Comparison of ENCODE assay signal across 27 cellular contexts in the genomic region with DNA sequence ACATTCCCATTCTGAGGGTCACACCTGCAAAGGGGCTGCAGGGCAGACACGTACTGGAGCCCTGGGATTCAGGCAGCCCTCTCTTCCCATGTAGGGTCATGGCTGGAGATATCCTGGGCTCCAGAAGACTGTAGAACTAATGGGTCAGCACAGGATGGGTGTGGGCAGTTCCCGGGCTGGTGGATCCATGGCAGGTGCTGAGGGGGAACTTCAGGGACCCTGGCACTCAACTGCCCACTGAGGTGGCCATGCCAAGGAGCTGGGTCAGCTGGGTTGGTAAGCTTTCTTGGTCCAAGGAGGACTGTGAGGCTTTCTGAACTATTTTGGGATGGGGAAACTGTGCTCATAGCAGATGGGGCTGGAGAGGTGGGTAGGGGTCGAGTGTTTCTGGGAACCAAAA.
"Had no signal": no experiment of that assay in that cellular context is flagged by ENCODE, and none has a peak within 500 bp of the region (broad histone marks: within the 10 kb centered on the region; RNA-seq: fewer than 3 reads in every experiment).

No MANE protein-coding gene starts in this region.

- H3K9me3 ChIP-seq: colonic mucosa, gastrocnemius medialis, lower lobe of right lung, mucosa of descending colon, ovary, thyroid gland had no signal

- H3K4me3 Mint-ChIP-seq: central memory CD8-positive, alpha-beta T cell; dendritic cell treated with granulocyte-macrophage colony-stimulating factor and Interleukin-4, amounts not matched to agents 40 ng/mL and 50 ng/mL, for 4 days; endodermal cell; memory B cell; mesothelial cell of epicardium; naive B cell; nephron progenitor cell; stimulated activated effector memory CD8-positive, alpha-beta T cell treated with anti-CD3 and anti-CD28 coated beads, Interleukin-12 subunit alpha, Interleukin-12 subunit beta, amount 100 ng/mL, for 72 hours had no signal

- H3K27me3 ChIP-seq: colonic mucosa, gastrocnemius medialis, ovary, thyroid gland had no signal

- ATAC-seq: esophagus mucosa; gastrocnemius medialis; left colon; left ventricle myocardium superior; mucosa of descending colon; stimulated activated effector memory CD8-positive, alpha-beta T cell treated with anti-CD3 and anti-CD28 coated beads, Interleukin-12 subunit alpha, Interleukin-12 subunit beta, amount 100 ng/mL, for 72 hours had no signal

- H3K27me3 Mint-ChIP-seq: memory B cell had no signal

- H3K27ac Mint-ChIP-seq: dendritic cell treated with granulocyte-macrophage colony-stimulating factor and Interleukin-4, amounts not matched to agents 40 ng/mL and 50 ng/mL, for 4 days; endodermal cell; memory B cell; mesothelial cell of epicardium; stimulated activated effector memory CD8-positive, alpha-beta T cell treated with anti-CD3 and anti-CD28 coated beads, Interleukin-12 subunit alpha, Interleukin-12 subunit beta, amount 100 ng/mL, for 72 hours had no signal

- H3K36me3 Mint-ChIP-seq: memory B cell; mesothelial cell of epicardium; stimulated activated effector memory CD8-positive, alpha-beta T cell treated with anti-CD3 and anti-CD28 coated beads, Interleukin-12 subunit alpha, Interleukin-12 subunit beta, amount 100 ng/mL, for 72 hours had no signal

- H3K4me1 Mint-ChIP-seq: central memory CD8-positive, alpha-beta T cell; memory B cell; naive B cell; nephron progenitor cell; stimulated activated effector memory CD8-positive, alpha-beta T cell treated with anti-CD3 and anti-CD28 coated beads, Interleukin-12 subunit alpha, Interleukin-12 subunit beta, amount 100 ng/mL, for 72 hours had no signal

- H3K36me3 ChIP-seq: colonic mucosa, gastrocnemius medialis, lower lobe of right lung, ovary, stomach, thyroid gland had no signal

- DNase-seq: effector CD8-positive, alpha-beta T cell; endodermal cell; foreskin fibroblast; gastrocnemius medialis; left colon; left ventricle myocardium superior; lower lobe of right lung; mucosa of descending colon; naive B cell; nephron progenitor cell; occipital lobe; ovary; stimulated activated CD4-positive, alpha-beta T cell treated with anti-CD3 and anti-CD28 coated beads, Interleukin-12 subunit alpha, Interleukin-12 subunit beta, amount 100 ng/mL, for 4 hours; stimulated activated CD4-positive, alpha-beta T cell treated with anti-CD3 and anti-CD28 coated beads, Interleukin-1b, Interleukin-23, amount 100 ng/mL, for 48 hours; stimulated activated CD4-positive, alpha-beta T cell treated with anti-CD3 and anti-CD28 coated beads, Interleukin-4, amount 100 ng/mL, for 1 hour; stimulated activated naive CD4-positive, alpha-beta T cell treated with Interleukin-2 at 50 U/mL for 16 hours; thyroid gland; trophoblast cell had no signal

- H3K9me3 Mint-ChIP-seq: central memory CD8-positive, alpha-beta T cell; dendritic cell treated with granulocyte-macrophage colony-stimulating factor and Interleukin-4, amounts not matched to agents 40 ng/mL and 50 ng/mL, for 4 days; memory B cell; mesothelial cell of epicardium; stimulated activated effector memory CD8-positive, alpha-beta T cell treated with anti-CD3 and anti-CD28 coated beads, Interleukin-12 subunit alpha, Interleukin-12 subunit beta, amount 100 ng/mL, for 72 hours had no signal

- H3K4me3 ChIP-seq: colonic mucosa, gastrocnemius medialis, lower lobe of right lung, mucosa of descending colon, ovary, smooth muscle cell, stomach, thyroid gland had no signal
